Comparison of ENCODE assay signal across 17 cellular contexts in genomic region chr1:12121212-12122000, GRCh38. TPM values are rescaled to one million over a fixed set of nuclear protein-coding genes. Genes with fewer than 3 reads are reported as not detected.
DNase-seq lines count a peak whose midpoint lies in the region; ATAC-seq, FAIRE-seq and TF ChIP-seq lines count a peak whose summit lies in the region.
"Had no signal": no experiment of that assay in that cellular context is flagged by ENCODE, and none has a peak within 500 bp of the region (broad histone marks: within the 10 kb centered on the region; RNA-seq: fewer than 3 reads in every experiment).

No MANE protein-coding gene starts in this region.

- no peaks in the 10 kb centered on the region for H3K4me1 ChIP-seq in GM23338 (ENCODE audit: insufficient read depth)

- no peak for TF ChIP-seq CTCF in CD4-positive, alpha-beta T cell (IDR thresholded peaks at IDR 0.05)
- no peak for TF ChIP-seq CTCF in GM23338 (conservative IDR thresholded peaks at IDR 0.05; ENCODE audit: low read depth in 2 of 2)

- H4K20me1 ChIP-seq in GM23338 (replicated peaks; ENCODE audit: insufficient read depth): peaks cover 4% of the 10 kb centered on the region; the same call in 1 of the 2 replicates

- H3K27ac Mint-ChIP-seq in CD4-positive, alpha-beta T cell: no peak overlapping the region
- no peak overlapping the region for H3K27ac Mint-ChIP-seq in GM23338
- H3K27ac Mint-ChIP-seq: activated T-cell treated with anti-CD3 and anti-CD28 coated beads, Interleukin-2, amount 50 U/mL, for 24 hours had no signal

- H3K27ac ChIP-seq in CD4-positive, alpha-beta T cell (ENCODE audit: low read depth, low read length): no peak overlapping the region
- 0 out of 2 replicates have a peak overlapping the region, but pooled peaks have one; percentile 39 for H3K27ac ChIP-seq in GM23338 (ENCODE audit: low read depth)
- H3K27ac ChIP-seq: VCaP had no signal

- peaks cover 3% of the 10 kb centered on the region for H3K9me3 Mint-ChIP-seq in CD4-positive, alpha-beta T cell
- no peaks in the 10 kb centered on the region for H3K9me3 Mint-ChIP-seq in GM23338
- H3K9me3 Mint-ChIP-seq: activated T-cell treated with anti-CD3 and anti-CD28 coated beads, Interleukin-2, amount 50 U/mL, for 24 hours had no signal

- H3K36me3 ChIP-seq in GM23338 (ENCODE audit: insufficient read depth): peaks cover 16% of the 10 kb centered on the region

- POLR2A ChIA-PET in CD4-positive, alpha-beta T cell (lab: Charles Lee): interaction anchor here (0.8 to 1.7 kb wide), 4 partner anchors 84 to 213 kb away, joined by 3 to 5 read pairs (median 3); no protein-coding TSS in a partner anchor

- no peak for DNase-seq in CD4-positive, alpha-beta T cell
- DNase-seq in GM23338 (ENCODE audit: low spot score): no peak
- peak; percentile 46 for DNase-seq in central memory CD4-positive, alpha-beta T cell
- peak; percentile 50 for DNase-seq in non-pigmented ciliary epithelial cell (ENCODE audit: low read depth)
- no peak for DNase-seq in NOMO-1 treated with DMSO at 0.1 percent for 48 hours (lab: John Stamatoyannopoulos, UW; ENCODE audit: unreplicated experiment)
- no peak for DNase-seq in HTR-8/SVneo (ENCODE audit: insufficient read length, low spot score)
- DNase-seq: activated T-cell treated with anti-CD3 and anti-CD28 coated beads, Interleukin-2, amount 50 U/mL, for 24 hours; Calu3; retina; substantia nigra had no signal

- ATAC-seq in CD4-positive, alpha-beta T cell (ENCODE audit: poor library complexity): peak; percentile 51
- ATAC-seq in GM23338 (no peak), GM19035 (IDR thresholded peaks at IDR 0.05; ENCODE audit: unreplicated experiment) (no peak), HG02798 (IDR thresholded peaks at IDR 0.05; ENCODE audit: poor library complexity, unreplicated experiment) (no peak)
- ATAC-seq: esophagus mucosa, HCT116 had no signal

- CTCF ChIA-PET in CD4-positive, alpha-beta T cell (lab: Charles Lee): interaction anchor here (5.4 kb wide), 1 partner anchor 89 kb away, joined by 142 read pairs; no protein-coding TSS in a partner anchor

- peaks cover 36% of the 10 kb centered on the region for H3K4me1 Mint-ChIP-seq in CD4-positive, alpha-beta T cell (ENCODE audit: low read depth)
- H3K4me1 Mint-ChIP-seq in GM23338: peaks cover 4% of the 10 kb centered on the region; the same call in 1 of the 3 replicates

- H3K36me3 Mint-ChIP-seq in CD4-positive, alpha-beta T cell (ENCODE audit: low read depth): no peaks in the 10 kb centered on the region
- H3K36me3 Mint-ChIP-seq in GM23338 (ENCODE audit: low read depth): peaks cover 24% of the 10 kb centered on the region

- intact Hi-C loops in CD4-positive, alpha-beta T cell (cut with DNase I, micrococcal nuclease): loop anchor here in 1 of 2 experiments (5.0 kb wide), 1 partner anchor 284 kb away; no protein-coding TSS in a partner anchor

- H3K4me3 ChIP-seq in GM23338: no peak overlapping the region

- H3F3A ChIP-seq in GM23338 (replicated peaks; ENCODE audit: low read depth): no peaks in the 10 kb centered on the region; the same call in 1 of the 2 replicates

- H2AFZ ChIP-seq in GM23338: no peak overlapping the region

- H3K9me2 ChIP-seq in GM23338 (ENCODE audit: insufficient read depth): no peaks in the 10 kb centered on the region

- H3K27me3 Mint-ChIP-seq in CD4-positive, alpha-beta T cell: no peaks in the 10 kb centered on the region
- H3K27me3 Mint-ChIP-seq in GM23338 (ENCODE audit: insufficient read depth, low read depth, poor library complexity): peaks cover 14% of the 10 kb centered on the region
- H3K27me3 Mint-ChIP-seq: activated T-cell treated with anti-CD3 and anti-CD28 coated beads, Interleukin-2, amount 50 U/mL, for 24 hours had no signal

- no peak for FAIRE-seq in HTR-8/SVneo (lab: Jason Lieb, UNC)
- FAIRE-seq: islet of Langerhans had no signal

- no peaks in the 10 kb centered on the region for H3K79me2 ChIP-seq in GM23338 (replicated peaks; ENCODE audit: insufficient read depth)

- H3K9me3 ChIP-seq in CD4-positive, alpha-beta T cell (ENCODE audit: control insufficient read depth, low read length): no peaks in the 10 kb centered on the region

- H3K4me2 ChIP-seq in GM23338: no peak overlapping the region

- no peaks in the 10 kb centered on the region for H3K27me3 ChIP-seq in CD4-positive, alpha-beta T cell (ENCODE audit: control insufficient read depth, insufficient read depth, low read length)
- H3K27me3 ChIP-seq in GM23338 (ENCODE audit: insufficient read depth): no peaks in the 10 kb centered on the region

- no peak overlapping the region for H3K4me3 Mint-ChIP-seq in CD4-positive, alpha-beta T cell
- H3K4me3 Mint-ChIP-seq in GM23338: no peak overlapping the region
- H3K4me3 Mint-ChIP-seq: activated T-cell treated with anti-CD3 and anti-CD28 coated beads, Interleukin-2, amount 50 U/mL, for 24 hours had no signal

TF ChIP-seq in GM23338, 12 proteins besides CTCF, POLR2A, EP300 and RAD21 (continues in another document):
- TF ChIP-seq NANOG (IDR thresholded peaks at IDR 0.05; ENCODE audit: borderline replicate concordance): no peak
- TF ChIP-seq POLR2AphosphoS5 (IDR thresholded peaks at IDR 0.05; ENCODE audit: low read depth): no peak
- no peak for TF ChIP-seq JUNB (IDR thresholded peaks at IDR 0.05; ENCODE audit: unreplicated experiment)
- TF ChIP-seq EZH2phosphoT487 (IDR thresholded peaks at IDR 0.05; ENCODE audit: unreplicated experiment): no peak
- TF ChIP-seq ZNF114 (CRISPR knock-in tag; IDR thresholded peaks at IDR 0.05): no peak
- TF ChIP-seq ZNF462 (CRISPR knock-in tag; IDR thresholded peaks at IDR 0.05): no peak

RNA-seq across cellular contexts. Expression of gene TNFRSF1B, which starts 45.4 kb away (rescaled TPM):
- total RNA-seq in CD4-positive, alpha-beta T cell: 10 to 100 TPM; 61.9 to 62.6 TPM
- 1.8 and 4.1 TPM in 2 replicates for total RNA-seq in GM23338 (2014; rRNA removed; shearing (Covaris generic))
- 0.68 and 0.91 TPM in 2 replicates for polyA plus RNA-seq in GM23338 (2016; fragmentation: Nextera tagmentation; extraction: Ambion mirVana)

RNA-seq across cellular contexts. Expression of gene TNFRSF8, which starts 58.3 kb away (rescaled TPM):
- total RNA-seq in CD4-positive, alpha-beta T cell: under 1 TPM in 1 of 2 experiments, not detected in 1; 0.14 TPM
- 26.1 and 28.2 TPM in 2 replicates for total RNA-seq in GM23338 (2014; rRNA removed; shearing (Covaris generic))
- 11.7 and 11.8 TPM in 2 replicates for polyA plus RNA-seq in GM23338 (2016; fragmentation: Nextera tagmentation; extraction: Ambion mirVana)
- total RNA-seq: Calu3, SK-MEL-5 had no signal

Comparison
In these comparisons a context has a peak if more than half of its experiments do, and no peak if none do; other contexts are left out.
1. DNase-seq: peak in central memory CD4-positive, alpha-beta T cell (single experiment) and non-pigmented ciliary epithelial cell (single experiment); none in CD4-positive, alpha-beta T cell (0 of 10), GM23338 (single experiment), NOMO-1 treated with DMSO at 0.1 percent for 48 hours (single experiment) and HTR-8/SVneo (single experiment).
2. RNA of gene TNFRSF1B, which starts 45.4 kb away (total RNA-seq): 61.9 to 62.6 TPM in CD4-positive, alpha-beta T cell; 1.8 to 4.1 TPM in GM23338; every median in the first group is over 10 times any median in the second.
3. RNA of gene TNFRSF8, which starts 58.3 kb away (total RNA-seq): 26.1 to 28.2 TPM in GM23338; 0.14 TPM in CD4-positive, alpha-beta T cell; every median in the first group is over 10 times any median in the second.